In the genomic region with DNA sequence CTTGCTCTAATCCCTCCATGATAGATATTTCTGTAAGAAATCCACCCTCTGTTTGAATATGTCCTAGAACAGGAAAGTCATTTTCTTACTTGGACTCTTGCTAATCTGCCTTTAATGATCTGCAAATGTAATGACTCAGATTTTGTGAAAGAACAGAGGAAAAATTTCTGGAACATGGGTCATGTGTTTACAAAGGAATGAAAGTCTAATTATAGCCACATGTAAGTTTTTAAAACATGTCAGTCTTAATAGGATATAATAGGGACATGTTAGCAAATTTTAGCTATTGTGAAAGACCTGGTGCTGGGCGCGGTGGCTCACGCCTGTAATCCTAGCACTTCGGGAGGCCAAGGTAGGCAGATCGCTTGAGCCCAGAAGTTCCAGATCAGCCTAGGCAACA, we compare ENCODE assay signal across 12 cellular contexts. TPM values are rescaled to one million over a fixed set of nuclear protein-coding genes. Genes with fewer than 3 reads are reported as not detected.
DNase-seq lines count a peak whose midpoint lies in the region; ATAC-seq and TF ChIP-seq lines count a peak whose summit lies in the region.
"Had no signal": no experiment of that assay in that cellular context is flagged by ENCODE, and none has a peak within 500 bp of the region (broad histone marks: within the 10 kb centered on the region; RNA-seq: fewer than 3 reads in every experiment).

No MANE protein-coding gene starts in this region.

- TF ChIP-seq CTCF in AG10803 (conservative IDR thresholded peaks at IDR 0.05; ENCODE audit: low read length) (no peak), fibroblast of lung (conservative IDR thresholded peaks at IDR 0.05 in 1 of 2, IDR thresholded peaks at IDR 0.05 in 1 of 2; ENCODE audit: low read depth in 1 of 2, low read length in 2 of 2) (no peak), progenitor cell of endocrine pancreas (IDR thresholded peaks at IDR 0.05; ENCODE audit: unreplicated experiment) (no peak), WERI-Rb-1 (IDR thresholded peaks at IDR 0.05; ENCODE audit: low read depth, low read length) (no peak)

- H3K36me3 ChIP-seq in fibroblast of lung (ENCODE audit: control insufficient read depth, insufficient read depth, low read length) (no peaks in the 10 kb centered on the region), WERI-Rb-1 (no peaks in the 10 kb centered on the region)

- H4K20me1 ChIP-seq in fibroblast of lung (ENCODE audit: control insufficient read depth, extremely low read depth, insufficient read depth, low read length), result no peaks in the 10 kb centered on the region

- no peaks in the 10 kb centered on the region for H3K36me3 Mint-ChIP-seq in progenitor cell of endocrine pancreas (ENCODE audit: insufficient read depth)
- H3K36me3 Mint-ChIP-seq: natural killer cell had no signal

- H3K27me3 Mint-ChIP-seq in progenitor cell of endocrine pancreas, result no peaks in the 10 kb centered on the region

- no peaks in the 10 kb centered on the region for H3K9me3 Mint-ChIP-seq in progenitor cell of endocrine pancreas (ENCODE audit: low read depth)
- H3K9me3 Mint-ChIP-seq: natural killer cell had no signal

- peak overlapping the region; percentile 2 for H3K4me2 ChIP-seq in fibroblast of lung (ENCODE audit: extremely low read depth, insufficient read depth, low read length)

- no peak overlapping the region for H3K4me3 ChIP-seq in AG10803 (ENCODE audit: low read length)
- H3K4me3 ChIP-seq in fibroblast of lung (replicated peaks in 1 of 4; ENCODE audit: control extremely low read depth in 1 of 4, insufficient read depth in 1 of 4, low read depth in 3 of 4, low read length in 4 of 4), result no peak overlapping the region
- H3K4me3 ChIP-seq in WERI-Rb-1 (ENCODE audit: low read depth, low read length), result no peak overlapping the region

- H3K9ac ChIP-seq in fibroblast of lung (ENCODE audit: insufficient read depth, low read length), result no peak overlapping the region

- H3K4me3 Mint-ChIP-seq in progenitor cell of endocrine pancreas (ENCODE audit: low read depth), result no peak overlapping the region
- H3K4me3 Mint-ChIP-seq: natural killer cell had no signal

- no peak overlapping the region for H3K27ac ChIP-seq in fibroblast of lung (ENCODE audit: insufficient read depth, low read length)
- no peak overlapping the region for H3K27ac ChIP-seq in WERI-Rb-1

- peaks cover 36% of the 10 kb centered on the region for H3K4me1 Mint-ChIP-seq in progenitor cell of endocrine pancreas (ENCODE audit: low read depth)
- H3K4me1 Mint-ChIP-seq: natural killer cell had no signal

- H3K27me3 ChIP-seq in fibroblast of lung (ENCODE audit: control insufficient read depth, insufficient read depth, low read length) (no peaks in the 10 kb centered on the region), WERI-Rb-1 (ENCODE audit: insufficient read depth, low read depth, severe bottlenecking) (no peaks in the 10 kb centered on the region)

- no peaks in the 10 kb centered on the region for H3K79me2 ChIP-seq in fibroblast of lung (ENCODE audit: control insufficient read depth, insufficient read depth, low read length)

- peaks cover 9% of the 10 kb centered on the region for H3K4me1 ChIP-seq in fibroblast of lung (ENCODE audit: control insufficient read depth, extremely low read depth, insufficient read depth, low read length)

- no peak overlapping the region for H2AFZ ChIP-seq in fibroblast of lung (ENCODE audit: low read length)

- DNase-seq in AG10803 (ENCODE audit: low read depth), result peak; percentile 89
- peak; percentile 75 to 86 for DNase-seq in fibroblast of lung (ENCODE audit: low read depth in 2 of 2)
- no peak for DNase-seq in progenitor cell of endocrine pancreas (ENCODE audit: low spot score, unreplicated experiment)
- no peak for DNase-seq in WERI-Rb-1
- no peak for DNase-seq in NCI-H1092 (lab: John Stamatoyannopoulos, UW)
- DNase-seq in NCI-H774 (lab: John Stamatoyannopoulos, UW), result no peak
- DNase-seq: natural killer cell; NCI-H446 treated with DMSO at 0.1 percent for 48 hours; Right ventricle myocardium superior; stimulated activated CD4-positive, alpha-beta T cell treated with anti-CD3 and anti-CD28 coated beads, Interleukin-12 subunit alpha, Interleukin-12 subunit beta, amount 100 ng/mL, for 4 hours had no signal

- ATAC-seq in SK-N-SH treated with all-trans-retinoic acid at 6 μM for 48 hours (peak; percentile 83), HG02588 (IDR thresholded peaks at IDR 0.05; ENCODE audit: unreplicated experiment) (no peak)
- ATAC-seq: natural killer cell had no signal

- H3K9me3 ChIP-seq in fibroblast of lung (ENCODE audit: control insufficient read depth, insufficient read depth, low read depth, low read length) (no peaks in the 10 kb centered on the region), WERI-Rb-1 (ENCODE audit: severe bottlenecking) (no peaks in the 10 kb centered on the region)

- peak overlapping the region; percentile 93 for H3K27ac Mint-ChIP-seq in progenitor cell of endocrine pancreas
- H3K27ac Mint-ChIP-seq: natural killer cell had no signal

TF ChIP-seq in SK-N-SH treated with all-trans-retinoic acid at 6 μM for 48 hours, 23 proteins besides CTCF, POLR2A, EP300 and RAD21:
- TF ChIP-seq ISL1 (CRISPR knock-in tag; IDR thresholded peaks at IDR 0.05) (peak; percentile 28; the same call in 1 of the 2 replicates), GLIS3 (CRISPR knock-in tag; IDR thresholded peaks at IDR 0.05) (no peak)

RNA-seq across cellular contexts. Expression of a gene that starts 47.6 kb away (rescaled TPM):
- 5.9 and 6.9 TPM in 2 replicates for total RNA-seq in fibroblast of lung
- 4.0 and 4.4 TPM in 2 replicates for polyA plus RNA-seq in fibroblast of lung
- polyA plus RNA-seq in fibroblast of lung (2012), result 4.3 and 4.4 TPM in 2 replicates
- 2.1 and 10.2 TPM in 2 replicates for polyA minus RNA-seq in fibroblast of lung (ENCODE audit: low replicate concordance)
- total RNA-seq in progenitor cell of endocrine pancreas, result 14.9 and 16.2 TPM in 2 replicates

RNA-seq across cellular contexts. Expression of a gene that starts 47.8 kb away (rescaled TPM):
- total RNA-seq in fibroblast of lung, result 16.7 and 17.7 TPM in 2 replicates
- polyA plus RNA-seq in fibroblast of lung, result 13.1 and 20.6 TPM in 2 replicates
- polyA plus RNA-seq in fibroblast of lung (2012), result 22.1 and 32.0 TPM in 2 replicates
- 15.7 and 16.7 TPM in 2 replicates for polyA minus RNA-seq in fibroblast of lung (ENCODE audit: low replicate concordance)
- total RNA-seq in progenitor cell of endocrine pancreas, result 31.5 and 33.4 TPM in 2 replicates

Comparison
In these comparisons a context has a peak if more than half of its experiments do, and no peak if none do; other contexts are left out.
1. DNase-seq: peak in AG10803 (single experiment) and fibroblast of lung (2 of 2); none in progenitor cell of endocrine pancreas (single experiment), WERI-Rb-1 (single experiment), NCI-H1092 (single experiment) and NCI-H774 (single experiment).